ENCODE assay signal across 7 cellular contexts in the genomic region with DNA sequence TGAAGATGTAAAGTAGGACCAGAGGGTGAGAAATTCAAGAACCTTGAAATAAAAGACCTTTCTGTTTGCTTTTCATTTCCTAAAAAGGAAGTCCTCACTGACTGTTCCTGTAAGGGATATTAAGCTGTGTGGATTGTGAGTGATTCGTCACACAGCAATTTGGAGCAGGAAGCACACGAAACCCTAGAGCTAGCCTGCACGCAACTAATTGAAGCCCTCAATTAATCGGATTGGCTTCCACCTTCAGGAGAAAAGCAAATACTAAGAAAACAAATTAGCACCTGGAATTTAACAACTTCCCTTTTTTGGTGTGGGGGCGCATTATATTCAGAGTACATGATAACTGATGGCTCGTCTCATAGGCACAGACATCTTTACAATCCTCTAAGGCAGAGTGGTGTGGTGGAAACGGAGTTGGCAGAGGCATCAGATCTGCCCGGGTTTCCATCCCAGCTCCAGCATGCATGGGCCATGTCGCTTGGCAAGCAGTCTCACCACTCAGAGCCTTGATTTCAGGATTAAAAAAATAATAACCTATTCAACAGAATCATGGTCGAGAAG.
DNase-seq lines count a peak whose midpoint lies in the region; FAIRE-seq and TF ChIP-seq lines count a peak whose summit lies in the region.

No MANE protein-coding gene starts in this region.

- H3K9me3 ChIP-seq in esophagus squamous epithelium = no peaks in the 10 kb centered on the region
- H3K9me3 ChIP-seq in skeletal muscle tissue (ENCODE audit: control insufficient read depth in 3 of 3, low read length in 3 of 3) = no peaks in the 10 kb centered on the region

- no peak overlapping the region for H3K9ac ChIP-seq in skeletal muscle tissue (ENCODE audit: low read depth in 1 of 3, low read length in 3 of 3)

- no peak for FAIRE-seq in H54 (lab: Jason Lieb, UNC)

- peaks cover 0 to 5% (median 0%) of the 10 kb centered on the region in 4 donors for H3K27me3 ChIP-seq in esophagus squamous epithelium
- H3K27me3 ChIP-seq in skeletal muscle tissue (ENCODE audit: control insufficient read depth in 3 of 3, insufficient read depth in 3 of 3, low read length in 3 of 3) = peaks cover 5 to 32% (median 29%) of the 10 kb centered on the region in 3 donors

- intact Hi-C loops in esophagus squamous epithelium (cut with DNase I) = loop anchor here (2.0 to 10.0 kb wide), 2 partner anchors 133 to 637 kb away; no protein-coding TSS in a partner anchor

- TF ChIP-seq POLR2A in H54 (IDR thresholded peaks at IDR 0.05; ENCODE audit: low read depth, low read length) = no peak
- no peak for TF ChIP-seq POLR2A in esophagus squamous epithelium (IDR thresholded peaks at IDR 0.05)

- H3K36me3 ChIP-seq in esophagus squamous epithelium (no peaks in the 10 kb centered on the region), skeletal muscle tissue (ENCODE audit: control insufficient read depth in 3 of 3, insufficient read depth in 3 of 3, low read length in 3 of 3) (no peaks in the 10 kb centered on the region)

- DNase-seq in H54 (ENCODE audit: insufficient read length, low spot score) = peak; percentile 9
- peak; percentile 57 for DNase-seq in NCI-H748 (lab: John Stamatoyannopoulos, UW; ENCODE audit: unreplicated experiment)
- no peak for DNase-seq in esophagus squamous epithelium (lab: John Stamatoyannopoulos, UW)
- no peak for DNase-seq in cortex of kidney (lab: John Stamatoyannopoulos, UW)
- no peak for DNase-seq in inferior parietal cortex (ENCODE audit: extremely low spot score)
- no peak for DNase-seq in Ammon's horn (ENCODE audit: low spot score)

- H3K27ac ChIP-seq in esophagus squamous epithelium (peak overlapping the region; percentile 22 to 40 (median 36)), skeletal muscle tissue (ENCODE audit: low read depth, low read length) (peak overlapping the region; percentile 59)

- WGBS in esophagus squamous epithelium, 2 donors = 15 to 16% methylated on average over 10 of the region's 10 CpGs

- no peak for TF ChIP-seq CTCF in esophagus squamous epithelium (IDR thresholded peaks at IDR 0.05)

- H3K4me1 ChIP-seq in esophagus squamous epithelium (peaks cover 11 to 31% (median 14%) of the 10 kb centered on the region in 3 donors), skeletal muscle tissue (ENCODE audit: control insufficient read depth in 3 of 3, insufficient read depth in 3 of 3, low read length in 3 of 3) (peaks cover 3 to 7% (median 7%) of the 10 kb centered on the region in 3 donors)

- H3K4me3 ChIP-seq in esophagus squamous epithelium (peak overlapping the region in 2 of 4 donors; percentile 2 to 6), skeletal muscle tissue (ENCODE audit: low read length in 3 of 3) (no peak overlapping the region)

Comparison
In these comparisons a context has a peak if more than half of its experiments do, and no peak if none do; other contexts are left out.
1. DNase-seq: peak in H54 (single experiment) and NCI-H748 (single experiment); none in esophagus squamous epithelium (single experiment), cortex of kidney (single experiment), inferior parietal cortex (single experiment) and Ammon's horn (single experiment).